8 cellular contexts compared by ENCODE assay signal in the genomic region with DNA sequence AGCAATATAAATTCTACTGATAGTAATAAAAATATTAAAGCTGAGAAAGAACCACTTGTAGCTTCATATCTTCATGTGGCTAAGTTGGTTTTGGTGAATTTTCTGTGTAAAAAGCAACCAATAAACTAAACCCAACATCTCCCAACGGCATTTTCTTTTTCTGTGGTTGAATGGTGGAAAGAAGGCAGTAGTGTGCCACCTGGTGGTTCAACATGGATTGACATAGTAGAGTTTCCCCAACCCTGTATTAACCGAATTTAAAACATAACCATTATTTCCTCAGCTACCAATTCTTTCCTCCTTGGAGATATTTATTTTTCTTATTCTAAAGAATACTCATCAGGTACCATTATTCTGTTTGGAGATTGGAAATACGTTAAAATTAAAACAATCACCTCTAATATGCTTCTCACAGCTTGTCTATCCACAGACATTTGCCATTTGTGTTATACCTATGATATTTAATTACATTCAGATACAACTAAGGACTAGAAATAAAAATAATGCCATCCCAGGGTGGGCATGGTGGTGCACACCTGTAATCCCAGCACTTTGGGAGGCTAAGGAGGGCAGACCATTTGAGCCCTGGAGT.
DNase-seq lines count a peak whose midpoint lies in the region; ATAC-seq and TF ChIP-seq lines count a peak whose summit lies in the region.

No MANE protein-coding gene starts in this region.

- TF ChIP-seq POLR2A in tibial nerve (IDR thresholded peaks at IDR 0.05): no peak

- H3K9me3 Mint-ChIP-seq in memory B cell: no peaks in the 10 kb centered on the region

- H3K27ac ChIP-seq in colonic mucosa: no peak overlapping the region
- H3K27ac ChIP-seq in tibial nerve: no peak overlapping the region

- H3K27ac Mint-ChIP-seq in memory B cell: no peak overlapping the region

- no peaks in the 10 kb centered on the region for H3K9me3 ChIP-seq in colonic mucosa
- no peaks in the 10 kb centered on the region for H3K9me3 ChIP-seq in tibial nerve

- no peaks in the 10 kb centered on the region for H3K36me3 Mint-ChIP-seq in memory B cell

- intact Hi-C loops in colonic mucosa (cut with DNase I): loop anchor here (2.0 kb wide), 1 partner anchor 89 kb away; no protein-coding TSS in a partner anchor

- no peaks in the 10 kb centered on the region for H3K27me3 ChIP-seq in colonic mucosa
- H3K27me3 ChIP-seq in tibial nerve: peaks cover 0 to 3% of the 10 kb centered on the region in 2 donors

- H3K4me1 ChIP-seq in colonic mucosa (no peaks in the 10 kb centered on the region), tibial nerve (no peaks in the 10 kb centered on the region)

- H3K9ac ChIP-seq in colonic mucosa (ENCODE audit: low read depth in 2 of 2, low read length in 2 of 2): no peak overlapping the region

- H3K27me3 Mint-ChIP-seq in memory B cell: peaks cover 3% of the 10 kb centered on the region

- DNase-seq in NOMO-1 treated with DMSO at 0.1 percent for 48 hours (lab: John Stamatoyannopoulos, UW; ENCODE audit: unreplicated experiment): peak; percentile 54
- no peak for DNase-seq in NOMO-1 treated with dmso at 0.1 percent for 144 hours (lab: John Stamatoyannopoulos, UW; ENCODE audit: unreplicated experiment)
- DNase-seq in Jurkat, Clone E6-1 (ENCODE audit: low read depth, low spot score): peak; percentile 34
- peak; percentile 32 for DNase-seq in SKM-1 treated with dmso at 0.1 percent for 144 hours (lab: John Stamatoyannopoulos, UW; ENCODE audit: unreplicated experiment)
- DNase-seq in colonic mucosa: peak; percentile 30
- peak; percentile 14 to 31 for DNase-seq in memory B cell (ENCODE audit: low spot score in 2 of 2)
- peak in 1 of 2 donors; percentile 71 for DNase-seq in tibial nerve (ENCODE audit: low spot score in 2 of 2)

- peak; percentile 72 for TF ChIP-seq CTCF in colonic mucosa (IDR thresholded peaks at IDR 0.05)
- TF ChIP-seq CTCF in tibial nerve (IDR thresholded peaks at IDR 0.05): peak; percentile 56 to 75 (median 61)

- H3K36me3 ChIP-seq in colonic mucosa (no peaks in the 10 kb centered on the region), tibial nerve (no peaks in the 10 kb centered on the region)

- no peak for TF ChIP-seq EP300 in tibial nerve (IDR thresholded peaks at IDR 0.05)

- no peak overlapping the region for H3K4me3 Mint-ChIP-seq in memory B cell

- H3K4me3 ChIP-seq in Jurkat, Clone E6-1 (ENCODE audit: low read length): no peak overlapping the region
- H3K4me3 ChIP-seq in colonic mucosa (no peak overlapping the region), tibial nerve (no peak overlapping the region)

- peak; percentile 80 for ATAC-seq in GM21526 (IDR thresholded peaks at IDR 0.05; ENCODE audit: low FRiP score, unreplicated experiment)
- ATAC-seq in memory B cell (ENCODE audit: low read depth): no peak

- WGBS in tibial nerve, 2 donors: 1 to 3% methylated on average over 3 of the region's 3 CpGs

- no peaks in the 10 kb centered on the region for H3K4me1 Mint-ChIP-seq in memory B cell
